ENCODE assay signal across 20 cellular contexts in genomic region chr9:36275060-36275459, GRCh38.
"Had no signal": no experiment of that assay in that cellular context is flagged by ENCODE, and none has a peak within 500 bp of the region (broad histone marks: within the 10 kb centered on the region; RNA-seq: fewer than 3 reads in every experiment).

No MANE protein-coding gene starts in this region.

- H3K4me3 ChIP-seq: dorsolateral prefrontal cortex, left lung, psoas muscle, sigmoid colon, stomach, thyroid gland, upper lobe of right lung, uterus had no signal

- H3K4me1 ChIP-seq: left lung, psoas muscle, thyroid gland, upper lobe of right lung, uterus had no signal

- H3K36me3 ChIP-seq: left lung, sigmoid colon, stomach, thyroid gland, upper lobe of right lung, uterus had no signal

- H3K36me3 Mint-ChIP-seq: mesothelial cell of epicardium; natural killer cell treated with Interleukin-12 subunit alpha and Interleukin-12 subunit beta and Interleukin-15 and Interleukin-18, amount 100 ng/mL, for 72 hours; stimulated activated effector memory CD8-positive, alpha-beta T cell treated with anti-CD3 and anti-CD28 coated beads, Interleukin-12 subunit alpha, Interleukin-12 subunit beta, amount 100 ng/mL, for 72 hours had no signal

- H3K9me3 ChIP-seq: left lung, psoas muscle, sigmoid colon, stomach, thyroid gland, upper lobe of right lung, uterus had no signal

- H3K27ac Mint-ChIP-seq: mesothelial cell of epicardium; natural killer cell treated with Interleukin-12 subunit alpha and Interleukin-12 subunit beta and Interleukin-15 and Interleukin-18, amount 100 ng/mL, for 72 hours; stimulated activated effector memory CD8-positive, alpha-beta T cell treated with anti-CD3 and anti-CD28 coated beads, Interleukin-12 subunit alpha, Interleukin-12 subunit beta, amount 100 ng/mL, for 72 hours had no signal

- H3K27me3 Mint-ChIP-seq: natural killer cell treated with Interleukin-12 subunit alpha and Interleukin-12 subunit beta and Interleukin-15 and Interleukin-18, amount 100 ng/mL, for 72 hours had no signal

- H3K27ac ChIP-seq: dorsolateral prefrontal cortex, left lung, psoas muscle, sigmoid colon, stomach, thyroid gland, upper lobe of right lung, uterus had no signal

- H3K4me3 Mint-ChIP-seq: mesothelial cell of epicardium; natural killer cell treated with Interleukin-12 subunit alpha and Interleukin-12 subunit beta and Interleukin-15 and Interleukin-18, amount 100 ng/mL, for 72 hours; stimulated activated effector memory CD8-positive, alpha-beta T cell treated with anti-CD3 and anti-CD28 coated beads, Interleukin-12 subunit alpha, Interleukin-12 subunit beta, amount 100 ng/mL, for 72 hours had no signal

- DNase-seq: cerebellar nuclear complex; dorsolateral prefrontal cortex; effector CD4-positive, alpha-beta T cell; kidney; left lung; mesenchymal stem cell; nucleus accumbens; psoas muscle; right cardiac atrium; sigmoid colon; stimulated activated CD4-positive, alpha-beta T cell treated with anti-CD3 and anti-CD28 coated beads, Interleukin-2, amount 100 ng/mL, for 24 hours; stimulated activated CD4-positive, alpha-beta T cell treated with anti-CD3 and anti-CD28 coated beads, Interleukin-4, amount 100 ng/mL, for 24 hours; stimulated activated naive CD4-positive, alpha-beta T cell treated with Interleukin-2 at 50 U/mL for 16 hours; stomach; thyroid gland; upper lobe of right lung; uterus had no signal

- ATAC-seq: left lung; natural killer cell treated with Interleukin-12 subunit alpha and Interleukin-12 subunit beta and Interleukin-15 and Interleukin-18, amount 100 ng/mL, for 72 hours; psoas muscle; right cardiac atrium; stimulated activated effector memory CD8-positive, alpha-beta T cell treated with anti-CD3 and anti-CD28 coated beads, Interleukin-12 subunit alpha, Interleukin-12 subunit beta, amount 100 ng/mL, for 72 hours; upper lobe of right lung had no signal

- H3K27me3 ChIP-seq: dorsolateral prefrontal cortex, left lung, sigmoid colon, stomach, thyroid gland, upper lobe of right lung, uterus had no signal

- H3K9me3 Mint-ChIP-seq: mesothelial cell of epicardium; natural killer cell treated with Interleukin-12 subunit alpha and Interleukin-12 subunit beta and Interleukin-15 and Interleukin-18, amount 100 ng/mL, for 72 hours; stimulated activated effector memory CD8-positive, alpha-beta T cell treated with anti-CD3 and anti-CD28 coated beads, Interleukin-12 subunit alpha, Interleukin-12 subunit beta, amount 100 ng/mL, for 72 hours had no signal

- H3K4me1 Mint-ChIP-seq: stimulated activated effector memory CD8-positive, alpha-beta T cell treated with anti-CD3 and anti-CD28 coated beads, Interleukin-12 subunit alpha, Interleukin-12 subunit beta, amount 100 ng/mL, for 72 hours had no signal
